In the genomic region with DNA sequence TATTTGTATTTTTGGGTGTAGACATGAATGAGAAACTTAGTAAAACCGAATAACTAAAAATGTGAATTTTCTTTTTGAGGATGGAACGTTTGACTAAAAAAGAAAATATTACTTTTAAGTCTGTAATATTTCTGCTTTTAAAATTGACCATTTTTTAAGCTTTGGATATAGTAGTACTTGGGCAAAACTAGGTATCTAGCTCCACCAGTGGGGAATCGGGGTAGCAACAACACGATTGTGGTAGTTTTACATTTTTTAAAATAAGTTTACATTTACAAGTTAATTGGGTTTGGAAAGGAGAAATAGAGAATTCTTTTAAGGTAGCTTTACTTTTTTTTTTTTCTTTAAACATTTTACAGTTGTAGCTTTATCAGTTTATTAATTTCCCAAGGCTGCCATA, we compare ENCODE assay signal across 1 cellular context.
TF ChIP-seq lines count a peak whose summit lies in the region.

No MANE protein-coding gene starts in this region.

TF ChIP-seq in GM23338, 12 proteins besides CTCF, POLR2A, EP300 and RAD21 (continued from another document):
- TF ChIP-seq, protein P1, sequence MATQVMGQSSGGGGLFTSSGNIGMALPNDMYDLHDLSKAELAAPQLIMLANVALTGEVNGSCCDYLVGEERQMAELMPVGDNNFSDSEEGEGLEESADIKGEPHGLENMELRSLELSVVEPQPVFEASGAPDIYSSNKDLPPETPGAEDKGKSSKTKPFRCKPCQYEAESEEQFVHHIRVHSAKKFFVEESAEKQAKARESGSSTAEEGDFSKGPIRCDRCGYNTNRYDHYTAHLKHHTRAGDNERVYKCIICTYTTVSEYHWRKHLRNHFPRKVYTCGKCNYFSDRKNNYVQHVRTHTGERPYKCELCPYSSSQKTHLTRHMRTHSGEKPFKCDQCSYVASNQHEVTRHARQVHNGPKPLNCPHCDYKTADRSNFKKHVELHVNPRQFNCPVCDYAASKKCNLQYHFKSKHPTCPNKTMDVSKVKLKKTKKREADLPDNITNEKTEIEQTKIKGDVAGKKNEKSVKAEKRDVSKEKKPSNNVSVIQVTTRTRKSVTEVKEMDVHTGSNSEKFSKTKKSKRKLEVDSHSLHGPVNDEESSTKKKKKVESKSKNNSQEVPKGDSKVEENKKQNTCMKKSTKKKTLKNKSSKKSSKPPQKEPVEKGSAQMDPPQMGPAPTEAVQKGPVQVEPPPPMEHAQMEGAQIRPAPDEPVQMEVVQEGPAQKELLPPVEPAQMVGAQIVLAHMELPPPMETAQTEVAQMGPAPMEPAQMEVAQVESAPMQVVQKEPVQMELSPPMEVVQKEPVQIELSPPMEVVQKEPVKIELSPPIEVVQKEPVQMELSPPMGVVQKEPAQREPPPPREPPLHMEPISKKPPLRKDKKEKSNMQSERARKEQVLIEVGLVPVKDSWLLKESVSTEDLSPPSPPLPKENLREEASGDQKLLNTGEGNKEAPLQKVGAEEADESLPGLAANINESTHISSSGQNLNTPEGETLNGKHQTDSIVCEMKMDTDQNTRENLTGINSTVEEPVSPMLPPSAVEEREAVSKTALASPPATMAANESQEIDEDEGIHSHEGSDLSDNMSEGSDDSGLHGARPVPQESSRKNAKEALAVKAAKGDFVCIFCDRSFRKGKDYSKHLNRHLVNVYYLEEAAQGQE (IDR thresholded peaks at IDR 0.05; ENCODE audit: unreplicated experiment): no peak
TF ChIP-seq in GM23338: peak in this region for 0.
